In genomic region chr19:35558400-35559280, GRCh38 we compare ENCODE assay signal across 2 cellular contexts.
A peak's percentile ranks its signal among the peaks of the same experiment; 100 is the strongest.
TF ChIP-seq lines count a peak whose summit lies in the region.

No MANE protein-coding gene starts in this region.

TF ChIP-seq in A549, 52 proteins besides CTCF, POLR2A, EP300 and RAD21:
- TF ChIP-seq POLR2AphosphoS2 (conservative IDR thresholded peaks at IDR 0.05; ENCODE audit: low read length) = no peak
- no peak for TF ChIP-seq MAZ (IDR thresholded peaks at IDR 0.05; ENCODE audit: borderline replicate concordance, low read depth, low read length)
TF ChIP-seq in A549: peak in this region for 0.

TF ChIP-seq in K562, 482 proteins besides CTCF, POLR2A, EP300 and RAD21:
- TF ChIP-seq PHF21A (IDR thresholded peaks at IDR 0.05; ENCODE audit: borderline replicate concordance, low read depth) (no peak), NRF1 (conservative IDR thresholded peaks at IDR 0.05 in 1 of 2, IDR thresholded peaks at IDR 0.05 in 1 of 2) (peak; percentile 5 to 31; a peak in 1 of 4 replicates), CBX3 (IDR thresholded peaks at IDR 0.05; ENCODE audit: borderline replicate concordance in 1 of 2, low read length in 2 of 2) (no peak), DDX20 (tag; IDR thresholded peaks at IDR 0.05; ENCODE audit: low read depth) (no peak), ARID3B (CRISPR knock-in tag; IDR thresholded peaks at IDR 0.05; ENCODE audit: borderline replicate concordance) (0 out of 2 replicates have a peak, but pooled peaks have one; percentile 47)
